ENCODE assay signal across 21 cellular contexts in genomic region chr1:110281363-110282290, GRCh38.
DNase-seq lines count a peak whose midpoint lies in the region; ATAC-seq and TF ChIP-seq lines count a peak whose summit lies in the region.
"Had no signal": no experiment of that assay in that cellular context is flagged by ENCODE, and none has a peak within 500 bp of the region (broad histone marks: within the 10 kb centered on the region; RNA-seq: fewer than 3 reads in every experiment).

No MANE protein-coding gene starts in this region.

- H3K27ac ChIP-seq in brain microvascular endothelial cell: no peak overlapping the region
- H3K27ac ChIP-seq: adrenal gland, SJCRH30 had no signal

- no peak overlapping the region for H3K4me3 Mint-ChIP-seq in nephron progenitor cell
- H3K4me3 Mint-ChIP-seq: activated CD8-positive, alpha-beta T cell treated with anti-CD3 and anti-CD28 coated beads for 36 hours; CD4-positive, CD25-positive, alpha-beta regulatory T cell; central memory CD8-positive, alpha-beta T cell; endodermal cell had no signal

- peak; percentile 84 for DNase-seq in NCI-H2029 (lab: John Stamatoyannopoulos, UW)
- no peak for DNase-seq in NCI-H2029 treated with DMSO at 0.1 percent for 48 hours (lab: John Stamatoyannopoulos, UW)
- peak; percentile 64 for DNase-seq in NCI-H128 (lab: John Stamatoyannopoulos, UW; ENCODE audit: unreplicated experiment)
- peak; percentile 93 for DNase-seq in NCI-H748 (lab: John Stamatoyannopoulos, UW; ENCODE audit: unreplicated experiment)
- peak; percentile 25 for DNase-seq in nephron progenitor cell
- DNase-seq in brain microvascular endothelial cell: no peak
- DNase-seq: activated CD8-positive, alpha-beta T cell treated with anti-CD3 and anti-CD28 coated beads for 36 hours; adrenal gland; CD4-positive, CD25-positive, alpha-beta regulatory T cell; endodermal cell; H7; left cardiac atrium; mucosa of descending colon; MV-4-11; small intestine; trophoblast cell had no signal

- peaks cover 20% of the 10 kb centered on the region for H3K4me1 Mint-ChIP-seq in nephron progenitor cell
- H3K4me1 Mint-ChIP-seq: CD4-positive, CD25-positive, alpha-beta regulatory T cell; central memory CD8-positive, alpha-beta T cell had no signal

- H3K36me3 ChIP-seq in brain microvascular endothelial cell (replicated peaks): no peaks in the 10 kb centered on the region
- H3K36me3 ChIP-seq: adrenal gland, SJCRH30 had no signal

- peaks cover 30% of the 10 kb centered on the region for H3K27me3 Mint-ChIP-seq in nephron progenitor cell (ENCODE audit: low read depth, poor library complexity)
- H3K27me3 Mint-ChIP-seq: activated CD8-positive, alpha-beta T cell treated with anti-CD3 and anti-CD28 coated beads for 36 hours had no signal

- ATAC-seq in HG03565 (IDR thresholded peaks at IDR 0.05; ENCODE audit: unreplicated experiment): no peak
- no peak for ATAC-seq in HG03139 (IDR thresholded peaks at IDR 0.05; ENCODE audit: unreplicated experiment)
- ATAC-seq: activated CD8-positive, alpha-beta T cell treated with anti-CD3 and anti-CD28 coated beads for 36 hours; HepG2; left cardiac atrium; mucosa of descending colon had no signal

- no peak for TF ChIP-seq CTCF in nephron progenitor cell (IDR thresholded peaks at IDR 0.05)
- no peak for TF ChIP-seq CTCF in brain microvascular endothelial cell (IDR thresholded peaks at IDR 0.05; ENCODE audit: low read depth, low read length, missing control alignments)

- no peaks in the 10 kb centered on the region for H3K27me3 ChIP-seq in brain microvascular endothelial cell (replicated peaks)
- H3K27me3 ChIP-seq: adrenal gland, SJCRH30 had no signal

- no peaks in the 10 kb centered on the region for H3K9me3 Mint-ChIP-seq in nephron progenitor cell
- H3K9me3 Mint-ChIP-seq: activated CD8-positive, alpha-beta T cell treated with anti-CD3 and anti-CD28 coated beads for 36 hours; CD4-positive, CD25-positive, alpha-beta regulatory T cell; central memory CD8-positive, alpha-beta T cell; endodermal cell had no signal

- H3K4me3 ChIP-seq in brain microvascular endothelial cell (ENCODE audit: low read depth, low read length): no peak overlapping the region
- H3K4me3 ChIP-seq: adrenal gland, mucosa of descending colon, SJCRH30 had no signal

- H3K27ac Mint-ChIP-seq in nephron progenitor cell: no peak overlapping the region
- H3K27ac Mint-ChIP-seq: activated CD8-positive, alpha-beta T cell treated with anti-CD3 and anti-CD28 coated beads for 36 hours; CD4-positive, CD25-positive, alpha-beta regulatory T cell; endodermal cell had no signal

- H3K36me3 Mint-ChIP-seq in nephron progenitor cell (ENCODE audit: low read depth): no peaks in the 10 kb centered on the region
- H3K36me3 Mint-ChIP-seq: CD4-positive, CD25-positive, alpha-beta regulatory T cell had no signal

- in situ Hi-C loops in brain microvascular endothelial cell (cut with HindIII; ENCODE audit: low pct_ligation_motif_present, low sequenced_read_pairs): no loop called here

Comparison
In these comparisons a context has a peak if more than half of its experiments do, and no peak if none do; other contexts are left out.
1. DNase-seq: peak in NCI-H2029 (single experiment), NCI-H128 (single experiment), NCI-H748 (single experiment) and nephron progenitor cell (single experiment); none in NCI-H2029 treated with DMSO at 0.1 percent for 48 hours (single experiment) and brain microvascular endothelial cell (single experiment).